Comparison of ENCODE assay signal across 11 cellular contexts in genomic region chr3:53169045-53169831, GRCh38. TPM values are rescaled to one million over a fixed set of nuclear protein-coding genes. Genes with fewer than 3 reads are reported as not detected.
DNase-seq lines count a peak whose midpoint lies in the region; ATAC-seq and TF ChIP-seq lines count a peak whose summit lies in the region.
"Had no signal": no experiment of that assay in that cellular context is flagged by ENCODE, and none has a peak within 500 bp of the region (broad histone marks: within the 10 kb centered on the region; RNA-seq: fewer than 3 reads in every experiment).

No MANE protein-coding gene starts in this region.

- H3K27ac Mint-ChIP-seq in WTC11: peak overlapping the region; percentile 91
- H3K27ac Mint-ChIP-seq: activated CD4-positive, alpha-beta memory T cell treated with anti-CD3 and anti-CD28 coated beads for 36 hours had no signal

- no peak overlapping the region for H3K4ac ChIP-seq in mesenchymal stem cell (ENCODE audit: low read depth in 1 of 2, low read length in 2 of 2)

- H3K4me1 Mint-ChIP-seq in WTC11: peaks cover 53% of the 10 kb centered on the region

- H3K9ac ChIP-seq in mesenchymal stem cell (ENCODE audit: low read length): no peak overlapping the region

- H4K8ac ChIP-seq in mesenchymal stem cell (ENCODE audit: low read length): no peak overlapping the region

- no peaks in the 10 kb centered on the region for H3K36me3 Mint-ChIP-seq in WTC11

- H2BK5ac ChIP-seq in mesenchymal stem cell (ENCODE audit: low read depth, low read length, poor library complexity, severe bottlenecking): no peak overlapping the region

- POLR2A ChIA-PET in HEK293 (lab: Yijun Ruan, JAX): interaction anchor here (0.8 kb wide), 1 partner anchor 52 kb away, joined by 3 read pairs; no protein-coding TSS in a partner anchor
- POLR2A ChIA-PET in WTC11 (lab: Charles Lee): interaction anchor here (1.2 kb wide), 1 partner anchor 9 kb away, joined by 4 read pairs; no protein-coding TSS in a partner anchor

- H3K36me3 ChIP-seq in HEK293 (ENCODE audit: control insufficient read depth in 2 of 2, insufficient read depth in 1 of 2, low read length in 2 of 2) (peaks cover 0 to 20% of the 10 kb centered on the region in 2 experiments; a peak in 2 of 3 replicates), mesenchymal stem cell (ENCODE audit: control insufficient read depth in 1 of 2, insufficient read depth in 2 of 2, low read depth in 1 of 2, low read length in 2 of 2) (peaks cover 0 to 30% of the 10 kb centered on the region in 2 experiments)

- peak; percentile 69 for ATAC-seq in WTC11
- no peak for ATAC-seq in GM19467 (IDR thresholded peaks at IDR 0.05; ENCODE audit: unreplicated experiment)

- peaks cover 24% of the 10 kb centered on the region for H3K79me1 ChIP-seq in mesenchymal stem cell (replicated peaks; ENCODE audit: low read length, poor library complexity, severe bottlenecking)

- no peaks in the 10 kb centered on the region for H3K27me3 Mint-ChIP-seq in WTC11 (ENCODE audit: low read depth)
- H3K27me3 Mint-ChIP-seq: activated CD4-positive, alpha-beta memory T cell treated with anti-CD3 and anti-CD28 coated beads for 36 hours had no signal

- no peak overlapping the region for H3K4me2 ChIP-seq in mesenchymal stem cell (ENCODE audit: low read length, poor library complexity, severe bottlenecking)

- no peak overlapping the region for H3K4me3 ChIP-seq in HEK293 (ENCODE audit: low read depth, low read length)
- H3K4me3 ChIP-seq in mesenchymal stem cell (ENCODE audit: insufficient read depth in 1 of 2, low read depth in 1 of 2, low read length in 2 of 2): no peak overlapping the region

- H2AK5ac ChIP-seq in mesenchymal stem cell (ENCODE audit: low read length, severe bottlenecking): no peak overlapping the region

- TF ChIP-seq CTCF in HEK293 (tag by site-specific recombination; IDR thresholded peaks at IDR 0.05) (no peak), WTC11 (IDR thresholded peaks at IDR 0.05) (no peak)

- 84% methylated on average over 15 of the region's 15 CpGs for WGBS in mesenchymal stem cell

- H4K91ac ChIP-seq in mesenchymal stem cell (ENCODE audit: low read length): no peak overlapping the region

- H3K18ac ChIP-seq in mesenchymal stem cell (ENCODE audit: low read depth in 1 of 2, low read length in 2 of 2): no peak overlapping the region

- no peak overlapping the region for H3K23ac ChIP-seq in mesenchymal stem cell (ENCODE audit: low read length in 2 of 2)

- H3K27ac ChIP-seq in HEK293 (ENCODE audit: extremely low read depth, low read depth, low read length) (no peak overlapping the region), mesenchymal stem cell (ENCODE audit: low read length, poor library complexity, severe bottlenecking) (no peak overlapping the region)

- H3K9me3 ChIP-seq in HEK293 (ENCODE audit: control insufficient read depth, insufficient read depth, low read depth, low read length) (no peaks in the 10 kb centered on the region), mesenchymal stem cell (ENCODE audit: control insufficient read depth, low read length) (no peaks in the 10 kb centered on the region)

- no peak overlapping the region for H2BK120ac ChIP-seq in mesenchymal stem cell (ENCODE audit: low read depth, low read length)

- DNase-seq in Ammon's horn (ENCODE audit: low spot score) (peak; percentile 67), WTC11 (ENCODE audit: low spot score) (peak; percentile 53), mesenchymal stem cell (peak; percentile 48), NCI-H524 treated with DMSO at 0.1 percent for 48 hours (lab: John Stamatoyannopoulos, UW) (no peak), GM19238 (ENCODE audit: insufficient read length, low spot score) (no peak), NCI-H187 treated with DMSO at 0.1 percent for 48 hours (lab: John Stamatoyannopoulos, UW) (no peak)
- DNase-seq: Calu3, NCI-H1694 treated with DMSO at 0.1 percent for 48 hours had no signal

- no peak overlapping the region for H3K4me3 Mint-ChIP-seq in WTC11
- H3K4me3 Mint-ChIP-seq: activated CD4-positive, alpha-beta memory T cell treated with anti-CD3 and anti-CD28 coated beads for 36 hours had no signal

- peak overlapping the region; percentile 12 for H2BK15ac ChIP-seq in mesenchymal stem cell (ENCODE audit: low read depth, poor library complexity, severe bottlenecking)

- H3K27me3 ChIP-seq in mesenchymal stem cell (ENCODE audit: control insufficient read depth in 1 of 2, insufficient read depth in 1 of 2, low read length in 2 of 2): no peaks in the 10 kb centered on the region

- no peak overlapping the region for H2AFZ ChIP-seq in mesenchymal stem cell (ENCODE audit: low read depth, low read length)

- CTCF ChIA-PET in HEK293 (lab: Yijun Ruan, JAX): interaction anchor here (0.7 to 1.7 kb wide), 2 partner anchors 21 to 55 kb away, joined by 4 read pairs; no protein-coding TSS in a partner anchor
- CTCF ChIA-PET in WTC11 (lab: Charles Lee): interaction anchor here (0.7 to 3.8 kb wide), 9 partner anchors 9 to 59 kb away, joined by 3 to 22 read pairs (median 7); partner anchors contain the start of gene PRKCD

- H3K14ac ChIP-seq in mesenchymal stem cell (ENCODE audit: low read length in 2 of 2): peak overlapping the region in 1 of 2 experiments; percentile 41

- H3K9me3 Mint-ChIP-seq in WTC11: no peaks in the 10 kb centered on the region
- H3K9me3 Mint-ChIP-seq: activated CD4-positive, alpha-beta memory T cell treated with anti-CD3 and anti-CD28 coated beads for 36 hours had no signal

- peak overlapping the region in 1 of 2 experiments; percentile 15 for H2BK12ac ChIP-seq in mesenchymal stem cell (ENCODE audit: low read length in 2 of 2)

- H3K4me1 ChIP-seq in HEK293 (ENCODE audit: control insufficient read depth, insufficient read depth, low read length) (no peaks in the 10 kb centered on the region), mesenchymal stem cell (ENCODE audit: control insufficient read depth, insufficient read depth, low read depth, low read length) (peaks cover 48% of the 10 kb centered on the region)

TF ChIP-seq in HEK293, 187 proteins besides CTCF, POLR2A, EP300 and RAD21 (continues in another document):
- TF ChIP-seq PBX3 (CRISPR knock-in tag; IDR thresholded peaks at IDR 0.05) (no peak), ZEB2 (tag by site-specific recombination; IDR thresholded peaks at IDR 0.05) (no peak), ZNF501 (tag by site-specific recombination; IDR thresholded peaks at IDR 0.05) (no peak)

TF ChIP-seq in WTC11, 78 proteins besides CTCF, POLR2A, EP300 and RAD21:
- TF ChIP-seq ZNF423 (CRISPR knock-in tag; IDR thresholded peaks at IDR 0.05): no peak
- no peak for TF ChIP-seq FOXP1 (CRISPR knock-in tag; IDR thresholded peaks at IDR 0.05; ENCODE audit: borderline replicate concordance)
- no peak for TF ChIP-seq GRHL2 (CRISPR knock-in tag; IDR thresholded peaks at IDR 0.05; ENCODE audit: insufficient replicate concordance, severe bottlenecking)
- no peak for TF ChIP-seq ZNF425 (CRISPR knock-in tag; conservative IDR thresholded peaks at IDR 0.05)
- TF ChIP-seq SOX15 (CRISPR knock-in tag; IDR thresholded peaks at IDR 0.05): no peak
- TF ChIP-seq E2F4 (CRISPR knock-in tag; IDR thresholded peaks at IDR 0.05; ENCODE audit: borderline replicate concordance, low read depth): no peak
- TF ChIP-seq NFE2L1 (CRISPR knock-in tag; IDR thresholded peaks at IDR 0.05): no peak
- TF ChIP-seq FOXP4 (CRISPR knock-in tag; IDR thresholded peaks at IDR 0.05): no peak

RNA-seq across cellular contexts. Expression of gene PRKCD, which starts 8.2 kb away (rescaled TPM):
- total RNA-seq in WTC11 (2021): 16.7 to 19.2 TPM (median 18.0 TPM) in 3 replicates
- polyA plus RNA-seq in mesenchymal stem cell (2013, experiment 1 of 2): 16.8 TPM
- 15.8 TPM for polyA plus RNA-seq in mesenchymal stem cell (2013, experiment 2 of 2)

RNA-seq across cellular contexts. Expression of gene RFT1, which starts 39.0 kb away (rescaled TPM):
- total RNA-seq in WTC11 (2021): 26.3 to 28.0 TPM (median 27.1 TPM) in 3 replicates
- 10.1 TPM for polyA plus RNA-seq in mesenchymal stem cell (2013, experiment 1 of 2)
- polyA plus RNA-seq in mesenchymal stem cell (2013, experiment 2 of 2): 10.0 TPM

Comparison
In these comparisons a context has a peak if more than half of its experiments do, and no peak if none do; other contexts are left out.
1. DNase-seq: peak in Ammon's horn (single experiment), WTC11 (single experiment) and mesenchymal stem cell (single experiment); none in NCI-H524 treated with DMSO at 0.1 percent for 48 hours (single experiment), GM19238 (single experiment) and NCI-H187 treated with DMSO at 0.1 percent for 48 hours (single experiment).